1 cellular context compared by ENCODE assay signal in the genomic region with DNA sequence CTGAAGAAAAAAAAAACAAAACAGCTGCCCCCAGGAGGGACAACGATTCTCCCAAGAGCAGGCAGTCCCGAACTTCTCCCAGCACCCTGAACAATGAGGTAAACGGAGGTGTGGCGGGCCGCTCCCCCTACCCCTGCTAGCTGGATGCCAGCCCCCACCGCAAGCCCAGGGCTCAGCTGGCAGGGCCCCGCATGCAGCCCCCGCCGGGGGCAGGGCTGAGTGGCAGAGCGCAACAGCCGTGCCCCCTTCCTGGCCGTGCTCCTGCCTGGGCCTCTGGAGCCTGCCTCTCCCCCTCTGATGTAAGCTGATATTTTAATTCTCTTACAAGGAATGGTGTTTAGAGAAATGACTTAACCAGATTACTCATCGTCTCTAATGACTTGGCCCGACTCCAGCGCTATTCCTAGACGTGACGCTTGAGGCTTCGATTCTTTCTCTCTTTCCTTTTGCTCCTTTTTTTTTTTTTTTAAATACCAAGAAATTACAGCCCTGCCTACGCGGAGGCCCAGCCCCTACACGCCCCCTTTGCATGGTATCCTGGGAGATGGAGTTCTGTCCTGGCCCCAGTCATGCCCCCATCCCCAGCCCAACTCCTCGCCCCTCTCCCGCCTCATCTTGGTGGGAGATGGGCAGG.
TF ChIP-seq lines count a peak whose summit lies in the region.

No MANE protein-coding gene starts in this region.

TF ChIP-seq in K562, 482 proteins besides CTCF, POLR2A, EP300 and RAD21 (continued from another document and continues in another):
- TF ChIP-seq, protein P1, sequence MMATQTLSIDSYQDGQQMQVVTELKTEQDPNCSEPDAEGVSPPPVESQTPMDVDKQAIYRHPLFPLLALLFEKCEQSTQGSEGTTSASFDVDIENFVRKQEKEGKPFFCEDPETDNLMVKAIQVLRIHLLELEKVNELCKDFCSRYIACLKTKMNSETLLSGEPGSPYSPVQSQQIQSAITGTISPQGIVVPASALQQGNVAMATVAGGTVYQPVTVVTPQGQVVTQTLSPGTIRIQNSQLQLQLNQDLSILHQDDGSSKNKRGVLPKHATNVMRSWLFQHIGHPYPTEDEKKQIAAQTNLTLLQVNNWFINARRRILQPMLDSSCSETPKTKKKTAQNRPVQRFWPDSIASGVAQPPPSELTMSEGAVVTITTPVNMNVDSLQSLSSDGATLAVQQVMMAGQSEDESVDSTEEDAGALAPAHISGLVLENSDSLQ (IDR thresholded peaks at IDR 0.05) = peak; percentile 64
- TF ChIP-seq STAT5A (IDR thresholded peaks at IDR 0.05; ENCODE audit: borderline replicate concordance, low read length) (peak; percentile 68; the same call in 1 of the 2 replicates), HEY1 (CRISPR knock-in tag; IDR thresholded peaks at IDR 0.05; ENCODE audit: borderline replicate concordance) (no peak), SMARCB1 (IDR thresholded peaks at IDR 0.05; ENCODE audit: insufficient read length, low read depth) (no peak), SRSF9 (IDR thresholded peaks at IDR 0.05; ENCODE audit: borderline replicate concordance, low read depth, low read length) (no peak), PHB (CRISPR knock-in tag; IDR thresholded peaks at IDR 0.05) (no peak), CBX3 (IDR thresholded peaks at IDR 0.05; ENCODE audit: borderline replicate concordance in 1 of 2, low read length in 2 of 2) (peak in 1 of 2 experiments; percentile 38; a peak in 1 of 3 replicates), ZNF76 (CRISPR knock-in tag; IDR thresholded peaks at IDR 0.05; ENCODE audit: borderline replicate concordance) (no peak), ZNF75A (CRISPR knock-in tag; IDR thresholded peaks at IDR 0.05) (no peak), ZNF124 (CRISPR knock-in tag; IDR thresholded peaks at IDR 0.05) (no peak), KLF13 (tag; IDR thresholded peaks at IDR 0.05; ENCODE audit: borderline replicate concordance, low read depth) (peak; percentile 87), RBM22 (IDR thresholded peaks at IDR 0.05; ENCODE audit: low read depth, low read length, poor library complexity, severe bottlenecking) (no peak), IFI16 (CRISPR knock-in tag; IDR thresholded peaks at IDR 0.05) (no peak), MXI1 (IDR thresholded peaks at IDR 0.05; ENCODE audit: low read depth, low read length) (no peak), ZNF224 (CRISPR knock-in tag; IDR thresholded peaks at IDR 0.05) (no peak), E2F3 (CRISPR knock-in tag; IDR thresholded peaks at IDR 0.05) (no peak), ILF3 (IDR thresholded peaks at IDR 0.05; ENCODE audit: borderline replicate concordance) (no peak), ZKSCAN8 (CRISPR knock-in tag; IDR thresholded peaks at IDR 0.05) (no peak), TEAD4 (IDR thresholded peaks at IDR 0.05; ENCODE audit: low read length) (peak; percentile 46; the same call in 1 of the 2 replicates), TEAD4 (CRISPR knock-in tag; IDR thresholded peaks at IDR 0.05; ENCODE audit: borderline replicate concordance) (no peak), OTX1 (CRISPR knock-in tag; IDR thresholded peaks at IDR 0.05) (no peak), SMARCA5 (IDR thresholded peaks at IDR 0.05) (no peak), COPS2 (conservative IDR thresholded peaks at IDR 0.05) (no peak), CHD1 (IDR thresholded peaks at IDR 0.05; ENCODE audit: low read length) (no peak), MEIS2 (IDR thresholded peaks at IDR 0.05; ENCODE audit: partially characterized antibody) (no peak), RBM17 (IDR thresholded peaks at IDR 0.05; ENCODE audit: borderline replicate concordance, low read depth, low read length) (no peak), HOXB6 (CRISPR knock-in tag; IDR thresholded peaks at IDR 0.05; ENCODE audit: borderline replicate concordance) (no peak), ZNF707 (CRISPR knock-in tag; conservative IDR thresholded peaks at IDR 0.05) (no peak), ZKSCAN3 (CRISPR knock-in tag; IDR thresholded peaks at IDR 0.05) (no peak), SREBF2 (CRISPR knock-in tag; IDR thresholded peaks at IDR 0.05) (no peak), ZNF445 (CRISPR knock-in tag; IDR thresholded peaks at IDR 0.05; ENCODE audit: low read depth) (no peak), GTF2F1 (IDR thresholded peaks at IDR 0.05; ENCODE audit: low read depth, low read length) (no peak), NBN (IDR thresholded peaks at IDR 0.05; ENCODE audit: low read depth) (0 out of 2 replicates have a peak, but pooled peaks have one; percentile 68), PHB2 (IDR thresholded peaks at IDR 0.05; ENCODE audit: low read depth) (no peak), ARHGAP35 (IDR thresholded peaks at IDR 0.05; ENCODE audit: partially characterized antibody) (no peak), POLR2G (IDR thresholded peaks at IDR 0.05; ENCODE audit: low read depth, low read length) (peak; percentile 63), FOS (IDR thresholded peaks at IDR 0.05; ENCODE audit: extremely low read depth, insufficient read length) (peak; percentile 37), YBX1 (IDR thresholded peaks at IDR 0.05) (no peak), BDP1 (IDR thresholded peaks at IDR 0.05; ENCODE audit: insufficient read depth, insufficient read length) (no peak), TSC22D4 (tag; IDR thresholded peaks at IDR 0.05) (no peak), U2AF1 (optimal IDR thresholded peaks at IDR 0.05; ENCODE audit: low read depth, low read length) (no peak), ZNF282 (CRISPR knock-in tag; IDR thresholded peaks at IDR 0.05) (no peak)
- TF ChIP-seq, protein P2, sequence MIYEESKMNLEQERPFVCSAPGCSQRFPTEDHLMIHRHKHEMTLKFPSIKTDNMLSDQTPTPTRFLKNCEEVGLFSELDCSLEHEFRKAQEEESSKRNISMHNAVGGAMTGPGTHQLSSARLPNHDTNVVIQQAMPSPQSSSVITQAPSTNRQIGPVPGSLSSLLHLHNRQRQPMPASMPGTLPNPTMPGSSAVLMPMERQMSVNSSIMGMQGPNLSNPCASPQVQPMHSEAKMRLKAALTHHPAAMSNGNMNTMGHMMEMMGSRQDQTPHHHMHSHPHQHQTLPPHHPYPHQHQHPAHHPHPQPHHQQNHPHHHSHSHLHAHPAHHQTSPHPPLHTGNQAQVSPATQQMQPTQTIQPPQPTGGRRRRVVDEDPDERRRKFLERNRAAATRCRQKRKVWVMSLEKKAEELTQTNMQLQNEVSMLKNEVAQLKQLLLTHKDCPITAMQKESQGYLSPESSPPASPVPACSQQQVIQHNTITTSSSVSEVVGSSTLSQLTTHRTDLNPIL (CRISPR knock-in tag; IDR thresholded peaks at IDR 0.05) = no peak
- TF ChIP-seq, protein P3, sequence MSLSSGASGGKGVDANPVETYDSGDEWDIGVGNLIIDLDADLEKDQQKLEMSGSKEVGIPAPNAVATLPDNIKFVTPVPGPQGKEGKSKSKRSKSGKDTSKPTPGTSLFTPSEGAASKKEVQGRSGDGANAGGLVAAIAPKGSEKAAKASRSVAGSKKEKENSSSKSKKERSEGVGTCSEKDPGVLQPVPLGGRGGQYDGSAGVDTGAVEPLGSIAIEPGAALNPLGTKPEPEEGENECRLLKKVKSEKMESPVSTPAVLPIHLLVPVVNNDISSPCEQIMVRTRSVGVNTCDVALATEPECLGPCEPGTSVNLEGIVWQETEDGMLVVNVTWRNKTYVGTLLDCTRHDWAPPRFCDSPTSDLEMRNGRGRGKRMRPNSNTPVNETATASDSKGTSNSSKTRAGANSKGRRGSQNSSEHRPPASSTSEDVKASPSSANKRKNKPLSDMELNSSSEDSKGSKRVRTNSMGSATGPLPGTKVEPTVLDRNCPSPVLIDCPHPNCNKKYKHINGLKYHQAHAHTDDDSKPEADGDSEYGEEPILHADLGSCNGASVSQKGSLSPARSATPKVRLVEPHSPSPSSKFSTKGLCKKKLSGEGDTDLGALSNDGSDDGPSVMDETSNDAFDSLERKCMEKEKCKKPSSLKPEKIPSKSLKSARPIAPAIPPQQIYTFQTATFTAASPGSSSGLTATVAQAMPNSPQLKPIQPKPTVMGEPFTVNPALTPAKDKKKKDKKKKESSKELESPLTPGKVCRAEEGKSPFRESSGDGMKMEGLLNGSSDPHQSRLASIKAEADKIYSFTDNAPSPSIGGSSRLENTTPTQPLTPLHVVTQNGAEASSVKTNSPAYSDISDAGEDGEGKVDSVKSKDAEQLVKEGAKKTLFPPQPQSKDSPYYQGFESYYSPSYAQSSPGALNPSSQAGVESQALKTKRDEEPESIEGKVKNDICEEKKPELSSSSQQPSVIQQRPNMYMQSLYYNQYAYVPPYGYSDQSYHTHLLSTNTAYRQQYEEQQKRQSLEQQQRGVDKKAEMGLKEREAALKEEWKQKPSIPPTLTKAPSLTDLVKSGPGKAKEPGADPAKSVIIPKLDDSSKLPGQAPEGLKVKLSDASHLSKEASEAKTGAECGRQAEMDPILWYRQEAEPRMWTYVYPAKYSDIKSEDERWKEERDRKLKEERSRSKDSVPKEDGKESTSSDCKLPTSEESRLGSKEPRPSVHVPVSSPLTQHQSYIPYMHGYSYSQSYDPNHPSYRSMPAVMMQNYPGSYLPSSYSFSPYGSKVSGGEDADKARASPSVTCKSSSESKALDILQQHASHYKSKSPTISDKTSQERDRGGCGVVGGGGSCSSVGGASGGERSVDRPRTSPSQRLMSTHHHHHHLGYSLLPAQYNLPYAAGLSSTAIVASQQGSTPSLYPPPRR (CRISPR knock-in tag; IDR thresholded peaks at IDR 0.05; ENCODE audit: borderline replicate concordance) = no peak
- TF ChIP-seq, protein P4, sequence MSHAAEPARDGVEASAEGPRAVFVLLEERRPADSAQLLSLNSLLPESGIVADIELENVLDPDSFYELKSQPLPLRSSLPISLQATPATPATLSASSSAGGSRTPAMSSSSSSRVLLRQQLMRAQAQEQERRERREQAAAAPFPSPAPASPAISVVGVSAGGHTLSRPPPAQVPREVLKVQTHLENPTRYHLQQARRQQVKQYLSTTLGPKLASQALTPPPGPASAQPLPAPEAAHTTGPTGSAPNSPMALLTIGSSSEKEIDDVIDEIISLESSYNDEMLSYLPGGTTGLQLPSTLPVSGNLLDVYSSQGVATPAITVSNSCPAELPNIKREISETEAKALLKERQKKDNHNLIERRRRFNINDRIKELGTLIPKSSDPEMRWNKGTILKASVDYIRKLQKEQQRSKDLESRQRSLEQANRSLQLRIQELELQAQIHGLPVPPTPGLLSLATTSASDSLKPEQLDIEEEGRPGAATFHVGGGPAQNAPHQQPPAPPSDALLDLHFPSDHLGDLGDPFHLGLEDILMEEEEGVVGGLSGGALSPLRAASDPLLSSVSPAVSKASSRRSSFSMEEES (CRISPR knock-in tag; IDR thresholded peaks at IDR 0.05) = no peak
- TF ChIP-seq, protein P5, sequence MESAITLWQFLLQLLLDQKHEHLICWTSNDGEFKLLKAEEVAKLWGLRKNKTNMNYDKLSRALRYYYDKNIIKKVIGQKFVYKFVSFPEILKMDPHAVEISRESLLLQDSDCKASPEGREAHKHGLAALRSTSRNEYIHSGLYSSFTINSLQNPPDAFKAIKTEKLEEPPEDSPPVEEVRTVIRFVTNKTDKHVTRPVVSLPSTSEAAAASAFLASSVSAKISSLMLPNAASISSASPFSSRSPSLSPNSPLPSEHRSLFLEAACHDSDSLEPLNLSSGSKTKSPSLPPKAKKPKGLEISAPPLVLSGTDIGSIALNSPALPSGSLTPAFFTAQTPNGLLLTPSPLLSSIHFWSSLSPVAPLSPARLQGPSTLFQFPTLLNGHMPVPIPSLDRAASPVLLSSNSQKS (CRISPR knock-in tag; IDR thresholded peaks at IDR 0.05) = no peak
- TF ChIP-seq, protein P6, sequence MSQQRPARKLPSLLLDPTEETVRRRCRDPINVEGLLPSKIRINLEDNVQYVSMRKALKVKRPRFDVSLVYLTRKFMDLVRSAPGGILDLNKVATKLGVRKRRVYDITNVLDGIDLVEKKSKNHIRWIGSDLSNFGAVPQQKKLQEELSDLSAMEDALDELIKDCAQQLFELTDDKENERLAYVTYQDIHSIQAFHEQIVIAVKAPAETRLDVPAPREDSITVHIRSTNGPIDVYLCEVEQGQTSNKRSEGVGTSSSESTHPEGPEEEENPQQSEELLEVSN (IDR thresholded peaks at IDR 0.05; ENCODE audit: borderline replicate concordance in 1 of 2, extremely low read depth in 1 of 2, insufficient read depth in 1 of 2, insufficient read length in 1 of 2, low read depth in 1 of 2, low read length in 1 of 2, poor library complexity in 1 of 2, severe bottlenecking in 1 of 2) = no peak
- TF ChIP-seq, protein P7, sequence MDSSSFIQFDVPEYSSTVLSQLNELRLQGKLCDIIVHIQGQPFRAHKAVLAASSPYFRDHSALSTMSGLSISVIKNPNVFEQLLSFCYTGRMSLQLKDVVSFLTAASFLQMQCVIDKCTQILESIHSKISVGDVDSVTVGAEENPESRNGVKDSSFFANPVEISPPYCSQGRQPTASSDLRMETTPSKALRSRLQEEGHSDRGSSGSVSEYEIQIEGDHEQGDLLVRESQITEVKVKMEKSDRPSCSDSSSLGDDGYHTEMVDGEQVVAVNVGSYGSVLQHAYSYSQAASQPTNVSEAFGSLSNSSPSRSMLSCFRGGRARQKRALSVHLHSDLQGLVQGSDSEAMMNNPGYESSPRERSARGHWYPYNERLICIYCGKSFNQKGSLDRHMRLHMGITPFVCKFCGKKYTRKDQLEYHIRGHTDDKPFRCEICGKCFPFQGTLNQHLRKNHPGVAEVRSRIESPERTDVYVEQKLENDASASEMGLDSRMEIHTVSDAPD (CRISPR knock-in tag; IDR thresholded peaks at IDR 0.05) = no peak
- TF ChIP-seq, protein P8, sequence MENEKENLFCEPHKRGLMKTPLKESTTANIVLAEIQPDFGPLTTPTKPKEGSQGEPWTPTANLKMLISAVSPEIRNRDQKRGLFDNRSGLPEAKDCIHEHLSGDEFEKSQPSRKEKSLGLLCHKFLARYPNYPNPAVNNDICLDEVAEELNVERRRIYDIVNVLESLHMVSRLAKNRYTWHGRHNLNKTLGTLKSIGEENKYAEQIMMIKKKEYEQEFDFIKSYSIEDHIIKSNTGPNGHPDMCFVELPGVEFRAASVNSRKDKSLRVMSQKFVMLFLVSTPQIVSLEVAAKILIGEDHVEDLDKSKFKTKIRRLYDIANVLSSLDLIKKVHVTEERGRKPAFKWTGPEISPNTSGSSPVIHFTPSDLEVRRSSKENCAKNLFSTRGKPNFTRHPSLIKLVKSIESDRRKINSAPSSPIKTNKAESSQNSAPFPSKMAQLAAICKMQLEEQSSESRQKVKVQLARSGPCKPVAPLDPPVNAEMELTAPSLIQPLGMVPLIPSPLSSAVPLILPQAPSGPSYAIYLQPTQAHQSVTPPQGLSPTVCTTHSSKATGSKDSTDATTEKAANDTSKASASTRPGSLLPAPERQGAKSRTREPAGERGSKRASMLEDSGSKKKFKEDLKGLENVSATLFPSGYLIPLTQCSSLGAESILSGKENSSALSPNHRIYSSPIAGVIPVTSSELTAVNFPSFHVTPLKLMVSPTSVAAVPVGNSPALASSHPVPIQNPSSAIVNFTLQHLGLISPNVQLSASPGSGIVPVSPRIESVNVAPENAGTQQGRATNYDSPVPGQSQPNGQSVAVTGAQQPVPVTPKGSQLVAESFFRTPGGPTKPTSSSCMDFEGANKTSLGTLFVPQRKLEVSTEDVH (IDR thresholded peaks at IDR 0.05; ENCODE audit: low read depth, partially characterized antibody) = no peak
- TF ChIP-seq, protein P9, sequence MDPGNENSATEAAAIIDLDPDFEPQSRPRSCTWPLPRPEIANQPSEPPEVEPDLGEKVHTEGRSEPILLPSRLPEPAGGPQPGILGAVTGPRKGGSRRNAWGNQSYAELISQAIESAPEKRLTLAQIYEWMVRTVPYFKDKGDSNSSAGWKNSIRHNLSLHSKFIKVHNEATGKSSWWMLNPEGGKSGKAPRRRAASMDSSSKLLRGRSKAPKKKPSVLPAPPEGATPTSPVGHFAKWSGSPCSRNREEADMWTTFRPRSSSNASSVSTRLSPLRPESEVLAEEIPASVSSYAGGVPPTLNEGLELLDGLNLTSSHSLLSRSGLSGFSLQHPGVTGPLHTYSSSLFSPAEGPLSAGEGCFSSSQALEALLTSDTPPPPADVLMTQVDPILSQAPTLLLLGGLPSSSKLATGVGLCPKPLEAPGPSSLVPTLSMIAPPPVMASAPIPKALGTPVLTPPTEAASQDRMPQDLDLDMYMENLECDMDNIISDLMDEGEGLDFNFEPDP (CRISPR knock-in tag; IDR thresholded peaks at IDR 0.05) = no peak
